10 cellular contexts compared by ENCODE assay signal in the genomic region with DNA sequence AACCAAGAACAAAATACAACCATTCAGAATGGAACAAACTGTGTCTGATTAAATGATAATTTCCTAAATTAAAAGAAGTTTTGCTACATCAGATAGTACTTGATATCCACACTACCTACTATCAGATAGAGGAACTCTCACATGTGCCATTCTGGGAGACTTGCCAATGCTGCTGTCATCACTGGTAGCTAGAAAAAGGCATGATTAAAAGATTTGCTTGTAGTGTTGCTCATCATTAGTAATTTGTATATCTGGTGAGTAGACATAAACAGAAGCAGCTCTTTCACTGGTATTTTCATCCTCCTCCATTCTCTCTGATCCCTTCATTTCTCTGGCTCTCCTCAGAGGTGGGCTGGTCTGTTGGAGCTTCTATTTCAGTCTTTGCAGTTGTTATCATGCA. TPM values are rescaled to one million over a fixed set of nuclear protein-coding genes. Genes with fewer than 3 reads are reported as not detected.
DNase-seq lines count a peak whose midpoint lies in the region; ATAC-seq and TF ChIP-seq lines count a peak whose summit lies in the region.
"Had no signal": no experiment of that assay in that cellular context is flagged by ENCODE, and none has a peak within 500 bp of the region (broad histone marks: within the 10 kb centered on the region; RNA-seq: fewer than 3 reads in every experiment).

No MANE protein-coding gene starts in this region.

- POLR2A ChIA-PET in RWPE1 (lab: Yijun Ruan, JAX; ENCODE audit: low non-redundant PET): no interaction called here

- peak; percentile 50 for ATAC-seq in stimulated activated naive CD8-positive, alpha-beta T cell treated with anti-CD3 and anti-CD28 coated beads, Interleukin-15, amount 100 ng/mL, for 72 hours
- no peak for ATAC-seq in GM18519 (IDR thresholded peaks at IDR 0.05; ENCODE audit: low FRiP score, unreplicated experiment)

- no peak overlapping the region for H3K27ac Mint-ChIP-seq in stimulated activated naive CD8-positive, alpha-beta T cell treated with anti-CD3 and anti-CD28 coated beads, Interleukin-15, amount 100 ng/mL, for 72 hours
- H3K27ac Mint-ChIP-seq: activated B cell treated with CpG ODN at 0.5 μM for 24 hours had no signal

- H3K27me3 Mint-ChIP-seq in stimulated activated naive CD8-positive, alpha-beta T cell treated with anti-CD3 and anti-CD28 coated beads, Interleukin-15, amount 100 ng/mL, for 72 hours: no peaks in the 10 kb centered on the region
- H3K27me3 Mint-ChIP-seq: activated B cell treated with CpG ODN at 0.5 μM for 24 hours had no signal

- peak; percentile 14 for DNase-seq in activated CD4-positive, alpha-beta T cell treated with anti-CD3 and anti-CD28 coated beads for 48 hours
- DNase-seq in activated CD4-positive, alpha-beta T cell treated with anti-CD3 and anti-CD28 coated beads, Interleukin-2, amount 50 U/mL, for 1 hour: no peak
- DNase-seq in RWPE1 (ENCODE audit: low spot score) (peak; percentile 69), glomerular endothelial cell (ENCODE audit: extremely low read depth, low read depth, low spot score) (peak; percentile 29)
- no peak for DNase-seq in stimulated activated naive CD8-positive, alpha-beta T cell treated with anti-CD3 and anti-CD28 coated beads, Interleukin-15, amount 100 ng/mL, for 72 hours
- no peak for DNase-seq in stimulated activated CD4-positive, alpha-beta T cell treated with anti-CD3 and anti-CD28 coated beads, Interleukin-4, amount 100 ng/mL, for 1 hour
- no peak for DNase-seq in central memory CD4-positive, alpha-beta T cell
- DNase-seq: activated B cell treated with CpG ODN at 0.5 μM for 24 hours had no signal

- H3K4me3 Mint-ChIP-seq in stimulated activated naive CD8-positive, alpha-beta T cell treated with anti-CD3 and anti-CD28 coated beads, Interleukin-15, amount 100 ng/mL, for 72 hours: no peak overlapping the region
- H3K4me3 Mint-ChIP-seq: activated B cell treated with CpG ODN at 0.5 μM for 24 hours had no signal

- H3K4me1 Mint-ChIP-seq in stimulated activated naive CD8-positive, alpha-beta T cell treated with anti-CD3 and anti-CD28 coated beads, Interleukin-15, amount 100 ng/mL, for 72 hours: peaks cover 41% of the 10 kb centered on the region

- H3K9me3 Mint-ChIP-seq in stimulated activated naive CD8-positive, alpha-beta T cell treated with anti-CD3 and anti-CD28 coated beads, Interleukin-15, amount 100 ng/mL, for 72 hours: peaks cover 0 to 8% of the 10 kb centered on the region in 2 donors
- H3K9me3 Mint-ChIP-seq: activated B cell treated with CpG ODN at 0.5 μM for 24 hours had no signal

- CTCF ChIA-PET in RWPE1 (lab: Yijun Ruan, JAX): interaction anchor here (0.6 kb wide), 1 partner anchor 299 kb away, joined by 4 read pairs; no protein-coding TSS in a partner anchor

- H3K27ac ChIP-seq in RWPE1: no peak overlapping the region
- H3K27ac ChIP-seq: ovary had no signal

- no peak for TF ChIP-seq CTCF in RWPE1 (conservative IDR thresholded peaks at IDR 0.05; ENCODE audit: low read depth)

RNA-seq across cellular contexts. Expression of a gene that starts 56.0 kb away (rescaled TPM):
- 22.0 and 87.3 TPM in 2 replicates for total RNA-seq in glomerular endothelial cell

Comparison
In these comparisons a context has a peak if more than half of its experiments do, and no peak if none do; other contexts are left out.
1. DNase-seq: peak in activated CD4-positive, alpha-beta T cell treated with anti-CD3 and anti-CD28 coated beads for 48 hours (single experiment), RWPE1 (single experiment) and glomerular endothelial cell (single experiment); none in activated CD4-positive, alpha-beta T cell treated with anti-CD3 and anti-CD28 coated beads, Interleukin-2, amount 50 U/mL, for 1 hour (single experiment), stimulated activated naive CD8-positive, alpha-beta T cell treated with anti-CD3 and anti-CD28 coated beads, Interleukin-15, amount 100 ng/mL, for 72 hours (0 of 2), stimulated activated CD4-positive, alpha-beta T cell treated with anti-CD3 and anti-CD28 coated beads, Interleukin-4, amount 100 ng/mL, for 1 hour (single experiment) and central memory CD4-positive, alpha-beta T cell (single experiment).